In genomic region chr11:110091995-110092576, GRCh38 we compare ENCODE assay signal across 8 cellular contexts. TPM values are rescaled to one million over a fixed set of nuclear protein-coding genes. Genes with fewer than 3 reads are reported as not detected.
DNase-seq lines count a peak whose midpoint lies in the region; ATAC-seq and TF ChIP-seq lines count a peak whose summit lies in the region.

No MANE protein-coding gene starts in this region.

- H3K4me1 ChIP-seq in left ventricle myocardium inferior (peaks cover 34% of the 10 kb centered on the region), iPS-15b (ENCODE audit: control insufficient read depth, insufficient read depth, low read length) (peaks cover 8% of the 10 kb centered on the region), spleen (peaks cover 0 to 30% (median 21%) of the 10 kb centered on the region in 6 donors)

- 23 to 34% (median 28%) methylated on average over 17 of the region's 17 CpGs for whole genome bisulfite sequencing in spleen, 5 donors

- ATAC-seq in Right ventricle myocardium superior (ENCODE audit: poor library complexity) (no peak), HG02884 (IDR thresholded peaks at IDR 0.05; ENCODE audit: unreplicated experiment) (no peak)
- ATAC-seq in activated CD8-positive, alpha-beta T cell treated with anti-CD3 and anti-CD28 coated beads for 36 hours: no peak

- H3K4me1 Mint-ChIP-seq in activated CD8-positive, alpha-beta T cell treated with anti-CD3 and anti-CD28 coated beads for 36 hours (ENCODE audit: low read depth): peaks cover 7% of the 10 kb centered on the region

- H3K4me3 Mint-ChIP-seq in activated CD8-positive, alpha-beta T cell treated with anti-CD3 and anti-CD28 coated beads for 36 hours: peak overlapping the region; percentile 66

- H3K4me3 ChIP-seq in left ventricle myocardium inferior (peak overlapping the region; percentile 79), iPS-15b (ENCODE audit: low read depth, low read length) (peak overlapping the region; percentile 80), spleen (peak overlapping the region; percentile 26 to 71 (median 56))

- intact Hi-C loops in left ventricle myocardium inferior (cut with micrococcal nuclease): no loop called here
- intact Hi-C loops in Right ventricle myocardium superior (cut with DNase I): no loop called here
- intact Hi-C loops in activated CD8-positive, alpha-beta T cell treated with anti-CD3 and anti-CD28 coated beads for 36 hours (cut with micrococcal nuclease): no loop called here
- intact Hi-C loops in spleen (cut with DNase I; ENCODE audit: low total_unique reads): loop anchor here (10.0 kb wide), 1 partner anchor 147 kb away; no protein-coding TSS in a partner anchor

- H3K27ac ChIP-seq in left ventricle myocardium inferior (replicated peaks): peak overlapping the region; percentile 95
- peak overlapping the region in 7 of 8 donors; percentile 81 to 90 (median 86) for H3K27ac ChIP-seq in spleen

- H3K9me3 Mint-ChIP-seq in activated CD8-positive, alpha-beta T cell treated with anti-CD3 and anti-CD28 coated beads for 36 hours: no peaks in the 10 kb centered on the region

- POLR2A ChIA-PET in activated CD8-positive, alpha-beta T cell treated with anti-CD3 and anti-CD28 coated beads for 36 hours (lab: Charles Lee): no interaction called here

- H3K36me3 Mint-ChIP-seq in activated CD8-positive, alpha-beta T cell treated with anti-CD3 and anti-CD28 coated beads for 36 hours (ENCODE audit: low read depth): no peaks in the 10 kb centered on the region

- TF ChIP-seq CTCF in left ventricle myocardium inferior (IDR thresholded peaks at IDR 0.05; ENCODE audit: borderline replicate concordance) (no peak), spleen (IDR thresholded peaks at IDR 0.05 in 8 of 11, conservative IDR thresholded peaks at IDR 0.05 in 3 of 11) (no peak)
- TF ChIP-seq CTCF in activated CD8-positive, alpha-beta T cell treated with anti-CD3 and anti-CD28 coated beads for 36 hours (IDR thresholded peaks at IDR 0.05): no peak

- no peak overlapping the region for H3K27ac Mint-ChIP-seq in activated CD8-positive, alpha-beta T cell treated with anti-CD3 and anti-CD28 coated beads for 36 hours

- H3K9ac ChIP-seq in iPS-15b (ENCODE audit: low read depth, low read length): peak overlapping the region; percentile 76

- CTCF ChIA-PET in activated CD8-positive, alpha-beta T cell treated with anti-CD3 and anti-CD28 coated beads for 36 hours (lab: Charles Lee): interaction anchor here (1.0 to 1.8 kb wide), 3 partner anchors 9 to 70 kb away, joined by 3 to 7 read pairs (median 3); no protein-coding TSS in a partner anchor

- H3K36me3 ChIP-seq in left ventricle myocardium inferior (no peaks in the 10 kb centered on the region), iPS-15b (ENCODE audit: control insufficient read depth, insufficient read depth, low read length) (no peaks in the 10 kb centered on the region), spleen (no peaks in the 10 kb centered on the region)

- DNase-seq in left ventricle myocardium inferior (no peak), Right ventricle myocardium superior (no peak), spleen (no peak), NCI-H226 (no peak), A172 (ENCODE audit: low spot score) (no peak)
- no peak for DNase-seq in activated CD8-positive, alpha-beta T cell treated with anti-CD3 and anti-CD28 coated beads for 36 hours

- peaks cover 46% of the 10 kb centered on the region for H3K27me3 Mint-ChIP-seq in activated CD8-positive, alpha-beta T cell treated with anti-CD3 and anti-CD28 coated beads for 36 hours

- H3K9me3 ChIP-seq in left ventricle myocardium inferior (replicated peaks) (no peaks in the 10 kb centered on the region), iPS-15b (ENCODE audit: control insufficient read depth, insufficient read depth, low read length) (no peaks in the 10 kb centered on the region), spleen (no peaks in the 10 kb centered on the region)

- H3K27me3 ChIP-seq in left ventricle myocardium inferior (ENCODE audit: low read depth) (no peaks in the 10 kb centered on the region), iPS-15b (ENCODE audit: control insufficient read depth, insufficient read depth, low read length) (peaks cover 28% of the 10 kb centered on the region), spleen (replicated peaks in 1 of 7) (peaks cover 0 to 77% (median 16%) of the 10 kb centered on the region in 7 donors)

- TF ChIP-seq POLR2A in spleen (IDR thresholded peaks at IDR 0.05): no peak

RNA-seq across cellular contexts. Expression of gene ZC3H12C, which starts 1.1 kb away (rescaled TPM):
- 16.8 TPM for total RNA-seq in left ventricle myocardium inferior
- total RNA-seq in Right ventricle myocardium superior: 16.1 TPM
- total RNA-seq in activated CD8-positive, alpha-beta T cell treated with anti-CD3 and anti-CD28 coated beads for 36 hours: under 1 TPM; 0.40 to 0.45 TPM
- 10 to 100 TPM in 1 of 7 donors, 1 to 10 TPM in 6; 3.9 to 10.4 (median 6.4) TPM for total RNA-seq in spleen
- 1 to 10 TPM in 1 of 3 donors, under 1 TPM in 2; 0.44 to 1.6 (median 0.46) TPM for polyA plus RNA-seq in spleen
- 3.7 and 5.2 TPM in 2 replicates for total RNA-seq in A172 (2014; rRNA removed; shearing (Covaris generic))
